ENCODE assay signal across 31 cellular contexts in the genomic region with DNA sequence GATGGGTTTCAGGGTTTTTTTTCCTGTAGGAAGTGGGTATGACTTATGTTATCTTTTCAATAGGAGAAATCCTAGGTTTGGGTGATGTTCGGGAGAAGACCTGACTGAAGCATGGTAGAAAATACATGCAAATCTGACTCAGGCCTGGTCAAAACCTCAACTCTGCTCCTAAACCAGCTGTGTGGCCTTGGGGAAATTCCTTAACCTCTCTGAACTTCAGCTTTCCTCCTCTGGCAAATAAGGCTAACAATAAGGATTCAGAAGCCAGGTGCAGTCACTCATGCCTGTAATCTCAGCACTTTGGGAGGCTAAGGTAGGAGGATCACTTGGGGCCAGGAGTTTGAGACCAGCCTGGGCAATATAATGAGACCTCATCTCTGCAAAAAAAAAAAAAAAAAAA.
"Had no signal": no experiment of that assay in that cellular context is flagged by ENCODE, and none has a peak within 500 bp of the region (broad histone marks: within the 10 kb centered on the region; RNA-seq: fewer than 3 reads in every experiment).

No MANE protein-coding gene starts in this region.

- H3K27ac ChIP-seq: KMS-11 had no signal

- H3K9ac ChIP-seq: KMS-11 had no signal

- H3K4me2 ChIP-seq: KMS-11 had no signal

- H3K9me3 ChIP-seq: MG63 had no signal

- H3K36me3 ChIP-seq: MG63 had no signal

- H3K4me3 ChIP-seq: MG63 had no signal

- DNase-seq: Karpas-422, Kasumi-1, MG63, MM.1S, MV-4-11, NCI-H1048, NCI-H1092, NCI-H1092 treated with DMSO at 0.1 percent for 48 hours, NCI-H1105, NCI-H1105 treated with DMSO at 0.1 percent for 48 hours, NCI-H1417 treated with DMSO at 0.1 percent for 48 hours, NCI-H1436, NCI-H1436 treated with DMSO at 0.1 percent for 48 hours, NCI-H146, NCI-H1694, NCI-H187, NCI-H187 treated with DMSO at 0.1 percent for 48 hours, NCI-H1930, NCI-H2029, NCI-H2029 treated with DMSO at 0.1 percent for 48 hours, NCI-H2081, NCI-H2081 treated with DMSO at 0.1 percent for 48 hours, NCI-H2107, NCI-H2171, NCI-H2227 treated with DMSO at 0.1 percent for 48 hours, NCI-H226, NCI-H345, NCI-H446, NCI-H446 treated with DMSO at 0.1 percent for 48 hours, NCI-H510A had no signal
